In the genomic region with DNA sequence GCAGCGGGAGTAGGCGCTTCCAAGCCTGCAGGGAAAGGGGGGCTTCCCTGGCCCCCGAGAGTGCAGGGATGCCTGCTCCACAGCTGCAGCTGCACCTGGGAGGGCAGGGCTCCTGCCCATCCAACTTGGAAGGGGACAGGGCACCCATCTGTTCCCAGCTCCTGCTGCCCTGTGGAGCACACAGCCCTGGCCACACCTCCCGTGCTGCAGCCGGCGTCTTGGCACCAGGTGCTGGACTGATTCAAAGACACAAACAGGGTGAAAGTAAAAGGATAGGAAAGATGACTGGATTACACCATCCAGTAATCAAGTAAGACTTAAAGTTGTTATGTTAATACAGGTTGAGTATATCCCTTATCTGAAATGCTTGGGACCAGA, we compare ENCODE assay signal across 22 cellular contexts.
"Had no signal": no experiment of that assay in that cellular context is flagged by ENCODE, and none has a peak within 500 bp of the region (broad histone marks: within the 10 kb centered on the region; RNA-seq: fewer than 3 reads in every experiment).

No MANE protein-coding gene starts in this region.

- H3K4me3 ChIP-seq: lower lobe of right lung, neural progenitor cell, ovary, right atrium auricular region, right lobe of liver, smooth muscle cell, tibial nerve, uterus had no signal

- H3K27ac ChIP-seq: lower lobe of right lung, neural progenitor cell, ovary, right atrium auricular region, right lobe of liver, tibial nerve, uterus had no signal

- DNase-seq: islet precursor cell; lower lobe of right lung; mammary epithelial cell; mesenchymal stem cell; naive thymus-derived CD8-positive, alpha-beta T cell; nephron progenitor cell; ovary; right lobe of liver; stimulated activated CD4-positive, alpha-beta T cell treated with anti-CD3 and anti-CD28 coated beads, Interleukin-1b, Interleukin-23, amount 100 ng/mL, for 48 hours; stimulated activated CD4-positive, alpha-beta T cell treated with anti-CD3 and anti-CD28 coated beads, Interleukin-2, amount 100 ng/mL, for 48 hours; stimulated activated CD4-positive, alpha-beta T cell treated with anti-CD3 and anti-CD28 coated beads, Interleukin-4, amount 100 ng/mL, for 4 hours; stimulated activated CD8-positive, alpha-beta memory T cell treated with anti-CD3 and anti-CD28 coated beads, Interleukin-4, amount 100 ng/mL, for 48 hours; stimulated activated naive CD4-positive, alpha-beta T cell treated with Interleukin-2 at 50 U/mL for 16 hours; stimulated activated naive CD8-positive, alpha-beta T cell treated with anti-CD3 and anti-CD28 coated beads, Interleukin-15, amount 100 ng/mL, for 72 hours; uterus had no signal

- H3K4me2 ChIP-seq: neural progenitor cell, smooth muscle cell had no signal

- H3K4me3 Mint-ChIP-seq: nephron progenitor cell; neural progenitor cell; stimulated activated memory B cell treated with anti-CD40 and anti-IgM and Interleukin-4, amounts not matched to agents 10 μg/mL and 1 μg/mL and 100 μg/mL, for 72 hours; stimulated activated naive CD8-positive, alpha-beta T cell treated with anti-CD3 and anti-CD28 coated beads, Interleukin-15, amount 100 ng/mL, for 72 hours; type B pancreatic cell had no signal

- H3K27ac Mint-ChIP-seq: neural progenitor cell; progenitor cell of endocrine pancreas; stimulated activated memory B cell treated with anti-CD40 and anti-IgM and Interleukin-4, amounts not matched to agents 10 μg/mL and 1 μg/mL and 100 μg/mL, for 72 hours; type B pancreatic cell had no signal

- H3K4me1 Mint-ChIP-seq: neural progenitor cell had no signal

- H2AFZ ChIP-seq: neural progenitor cell had no signal

- H3K4me1 ChIP-seq: lower lobe of right lung, neural progenitor cell, right atrium auricular region, right lobe of liver, tibial nerve, uterus had no signal

- H3K9me3 ChIP-seq: right lobe of liver, uterus had no signal

- ATAC-seq: naive thymus-derived CD8-positive, alpha-beta T cell; stimulated activated memory B cell treated with anti-CD40 and anti-IgM and Interleukin-4, amounts not matched to agents 10 μg/mL and 1 μg/mL and 100 μg/mL, for 72 hours; stimulated activated naive CD8-positive, alpha-beta T cell treated with anti-CD3 and anti-CD28 coated beads, Interleukin-15, amount 100 ng/mL, for 72 hours had no signal

- H3K27me3 Mint-ChIP-seq: naive thymus-derived CD8-positive, alpha-beta T cell; progenitor cell of endocrine pancreas; stimulated activated memory B cell treated with anti-CD40 and anti-IgM and Interleukin-4, amounts not matched to agents 10 μg/mL and 1 μg/mL and 100 μg/mL, for 72 hours; stimulated activated naive CD8-positive, alpha-beta T cell treated with anti-CD3 and anti-CD28 coated beads, Interleukin-15, amount 100 ng/mL, for 72 hours; type B pancreatic cell had no signal

- H3K36me3 ChIP-seq: neural progenitor cell, ovary, uterus had no signal

- H3K27me3 ChIP-seq: neural progenitor cell, ovary, right atrium auricular region, right lobe of liver, tibial nerve, uterus had no signal

- H3K9ac ChIP-seq: neural progenitor cell had no signal
